1 cellular context compared by ENCODE assay signal in the genomic region with DNA sequence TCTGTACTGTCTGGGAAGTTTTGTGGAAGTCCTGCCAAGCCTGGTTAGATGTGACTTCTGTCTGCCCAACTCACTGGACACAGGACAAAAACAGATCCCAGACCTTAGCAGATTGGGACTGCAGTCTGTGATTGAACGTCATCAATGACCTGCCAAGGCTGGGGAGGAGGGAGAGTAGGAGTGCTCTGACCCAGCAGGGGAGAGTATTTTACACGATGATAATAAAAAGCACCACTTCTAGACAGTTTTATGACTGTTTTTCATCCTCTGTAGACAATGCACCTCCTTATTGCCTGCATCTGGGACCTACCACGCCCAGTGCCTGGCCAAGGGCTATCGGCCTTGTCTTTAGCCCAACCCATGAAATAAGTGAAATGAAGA.
TF ChIP-seq lines count a peak whose summit lies in the region.

No MANE protein-coding gene starts in this region.

TF ChIP-seq in SK-N-SH treated with all-trans-retinoic acid at 6 μM for 48 hours, 23 proteins besides CTCF, POLR2A, EP300 and RAD21 (continued from another document):
- TF ChIP-seq TSHZ2 (CRISPR knock-in tag; IDR thresholded peaks at IDR 0.05): peak; percentile 44; the same call in 1 of the 2 replicates
